9 cellular contexts compared by ENCODE assay signal in the genomic region with DNA sequence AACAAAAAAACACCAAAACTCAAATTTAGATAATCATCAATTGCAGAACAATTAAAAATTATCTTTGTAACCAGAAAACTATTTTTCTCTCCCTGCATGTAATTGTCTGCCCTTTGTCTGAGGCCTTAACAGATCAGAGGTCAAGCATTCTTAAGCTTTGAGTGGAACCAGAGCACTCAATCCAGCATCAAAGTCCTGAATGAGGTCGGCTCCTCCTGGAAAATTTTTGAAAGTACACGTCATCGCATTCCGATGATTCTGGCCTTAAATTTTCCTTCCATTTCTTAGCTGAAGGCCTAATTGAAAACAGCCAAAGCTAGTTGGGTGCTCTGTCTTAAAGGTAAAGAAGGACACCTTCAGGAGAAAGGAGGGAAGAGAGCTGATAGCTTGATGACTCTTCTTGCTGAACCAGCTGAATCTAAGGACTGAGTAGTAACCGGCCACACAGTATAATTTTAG.
A peak's percentile ranks its signal among the peaks of the same experiment; 100 is the strongest.
DNase-seq lines count a peak whose midpoint lies in the region; ATAC-seq, FAIRE-seq and TF ChIP-seq lines count a peak whose summit lies in the region.
"Had no signal": no experiment of that assay in that cellular context is flagged by ENCODE, and none has a peak within 500 bp of the region (broad histone marks: within the 10 kb centered on the region; RNA-seq: fewer than 3 reads in every experiment).

No MANE protein-coding gene starts in this region.

- peaks cover 2% of the 10 kb centered on the region; the same call in 1 of the 2 replicates for H3K23me2 ChIP-seq in H1 (ENCODE audit: low read depth, low read length)

- TF ChIP-seq POLR2A in H1 (IDR thresholded peaks at IDR 0.05; ENCODE audit: control extremely low read depth in 1 of 2, low read depth in 2 of 2, low read length in 2 of 2), result no peak

- H3K27ac ChIP-seq in MM.1S (ENCODE audit: low read length), result no peak overlapping the region
- H3K27ac ChIP-seq in H1 (ENCODE audit: low read depth, low read length), result peak overlapping the region; percentile 52

- H4K20me1 ChIP-seq in MM.1S (ENCODE audit: insufficient read depth, low read length), result no peaks in the 10 kb centered on the region
- no peaks in the 10 kb centered on the region for H4K20me1 ChIP-seq in H1 (replicated peaks in 1 of 2; ENCODE audit: control insufficient read depth in 1 of 2, insufficient read depth in 2 of 2, low read length in 2 of 2)

- no peak overlapping the region for H4K8ac ChIP-seq in H1 (ENCODE audit: extremely low read depth, insufficient read depth, low read length)

- H3K4me2 ChIP-seq in MM.1S (ENCODE audit: low read depth, low read length), result no peak overlapping the region
- H3K4me2 ChIP-seq in H1 (ENCODE audit: insufficient read depth in 1 of 2, low read depth in 2 of 2, low read length in 2 of 2), result no peak overlapping the region

- ATAC-seq in activated CD8-positive, alpha-beta T cell treated with anti-CD3 and anti-CD28 coated beads, Interleukin-2, amount 10 ng/mL, durations not matched to agents 7 days and 5 days, result no peak
- ATAC-seq in GM19351 (IDR thresholded peaks at IDR 0.05; ENCODE audit: unreplicated experiment), result no peak

- H3K27me3 ChIP-seq in MM.1S (replicated peaks; ENCODE audit: insufficient read depth, low read length), result no peaks in the 10 kb centered on the region
- no peaks in the 10 kb centered on the region for H3K27me3 ChIP-seq in H1 (replicated peaks in 1 of 4; ENCODE audit: control insufficient read depth in 3 of 4, extremely low read depth in 1 of 4, insufficient read depth in 3 of 4, low read length in 3 of 4)

- H3K79me2 ChIP-seq in MM.1S (ENCODE audit: low read length), result no peaks in the 10 kb centered on the region
- H3K79me2 ChIP-seq in H1 (ENCODE audit: control insufficient read depth in 1 of 2, insufficient read depth in 2 of 2, low read length in 2 of 2), result no peaks in the 10 kb centered on the region

- H2BK120ac ChIP-seq in H1 (replicated peaks; ENCODE audit: low read depth, low read length), result no peak overlapping the region

- H2BK20ac ChIP-seq in H1 (ENCODE audit: low read length), result 0 out of 2 replicates have a peak overlapping the region, but pooled peaks have one; percentile 94

- H2AFZ ChIP-seq in MM.1S (ENCODE audit: low read length) (no peak overlapping the region), H1 (ENCODE audit: low read length) (no peak overlapping the region)

- TF ChIP-seq CTCF in AG10803 (conservative IDR thresholded peaks at IDR 0.05; ENCODE audit: low read length), result peak; percentile 57
- 0 out of 2 replicates have a peak, but pooled peaks have one; percentile 16 for TF ChIP-seq CTCF in MM.1S (IDR thresholded peaks at IDR 0.05; ENCODE audit: low read length)
- TF ChIP-seq CTCF in H1 (IDR thresholded peaks at IDR 0.05; ENCODE audit: control extremely low read depth in 1 of 3, insufficient read depth in 1 of 3, low read depth in 1 of 3, low read length in 3 of 3), result peak in 2 of 3 experiments; percentile 48 to 57; a peak in 2 of 4 replicates
- TF ChIP-seq CTCF in mesothelial cell of epicardium (IDR thresholded peaks at IDR 0.05; ENCODE audit: unreplicated experiment), result no peak

- H4K5ac ChIP-seq in H1 (ENCODE audit: insufficient read length, low read depth, low read length), result no peak overlapping the region

- no peak overlapping the region for H3K23ac ChIP-seq in H1 (ENCODE audit: insufficient read length)

- H3K4me3 Mint-ChIP-seq in mesothelial cell of epicardium, result no peak overlapping the region
- no peak overlapping the region for H3K4me3 Mint-ChIP-seq in activated CD8-positive, alpha-beta T cell treated with anti-CD3 and anti-CD28 coated beads, Interleukin-2, amount 10 ng/mL, durations not matched to agents 7 days and 5 days

- no peaks in the 10 kb centered on the region for H3K79me1 ChIP-seq in H1 (ENCODE audit: low read depth, low read length)

- H3K14ac ChIP-seq in H1 (ENCODE audit: insufficient read length), result no peak overlapping the region

- H4K91ac ChIP-seq in H1 (replicated peaks; ENCODE audit: insufficient read length, low read length), result no peak overlapping the region

- no peak overlapping the region for H3K56ac ChIP-seq in H1 (replicated peaks; ENCODE audit: insufficient read length, low read depth, low read length)

- peak overlapping the region; percentile 87 for H2BK5ac ChIP-seq in H1 (ENCODE audit: low read depth, low read length)

- no peak overlapping the region for H2BK15ac ChIP-seq in H1 (ENCODE audit: low read length)

- no peaks in the 10 kb centered on the region for H3K36me3 Mint-ChIP-seq in mesothelial cell of epicardium
- no peaks in the 10 kb centered on the region for H3K36me3 Mint-ChIP-seq in activated CD8-positive, alpha-beta T cell treated with anti-CD3 and anti-CD28 coated beads, Interleukin-2, amount 10 ng/mL, durations not matched to agents 7 days and 5 days (ENCODE audit: low read depth)

- H3K4me1 ChIP-seq in MM.1S (ENCODE audit: low read length), result no peaks in the 10 kb centered on the region
- peaks cover 6 to 23% (median 11%) of the 10 kb centered on the region in 4 experiments for H3K4me1 ChIP-seq in H1 (replicated peaks in 1 of 4; ENCODE audit: control insufficient read depth in 3 of 4, insufficient read depth in 4 of 4, low read length in 3 of 4)

- H3K9me3 Mint-ChIP-seq in mesothelial cell of epicardium, result no peaks in the 10 kb centered on the region
- H3K9me3 Mint-ChIP-seq in activated CD8-positive, alpha-beta T cell treated with anti-CD3 and anti-CD28 coated beads, Interleukin-2, amount 10 ng/mL, durations not matched to agents 7 days and 5 days (ENCODE audit: insufficient read depth), result peaks cover 3% of the 10 kb centered on the region

- WGBS in H1 (ENCODE audit: extremely low coverage in 1 of 2, insufficient coverage in 1 of 2, insufficient read length in 1 of 2, insufficient replicate concordance in 2 of 2, low coverage in 1 of 2, low lambda C conversion rate in 2 of 2, missing lambda C conversion rate in 1 of 2), 2 experiments, result 30% methylated on average over 5 of the region's 5 CpGs; no CpG with 5 or more reads in 1 of the 2 experiments

- no peak overlapping the region for H3K18ac ChIP-seq in H1 (ENCODE audit: extremely low read depth, low read length)

- no peaks in the 10 kb centered on the region for H3K27me3 Mint-ChIP-seq in mesothelial cell of epicardium (ENCODE audit: low read depth)
- peaks cover 2% of the 10 kb centered on the region for H3K27me3 Mint-ChIP-seq in activated CD8-positive, alpha-beta T cell treated with anti-CD3 and anti-CD28 coated beads, Interleukin-2, amount 10 ng/mL, durations not matched to agents 7 days and 5 days (ENCODE audit: low read depth)

- H3K36me3 ChIP-seq in MM.1S (replicated peaks; ENCODE audit: insufficient read depth, low read length) (no peaks in the 10 kb centered on the region), H1 (ENCODE audit: control insufficient read depth in 2 of 4, insufficient read depth in 4 of 4, low read length in 3 of 4) (no peaks in the 10 kb centered on the region)

- H2BK12ac ChIP-seq in H1 (ENCODE audit: low read depth, low read length), result peak overlapping the region; percentile 94; the same call in 1 of the 2 replicates

- CTCF ChIA-PET in H1 (lab: Charles Lee; ENCODE audit: partially characterized antibody), result interaction anchor here (0.7 to 4.3 kb wide), 21 partner anchors 19 to 631 kb away, joined by 3 to 20 read pairs (median 4); no protein-coding TSS in a partner anchor
- CTCF ChIA-PET in activated CD8-positive, alpha-beta T cell treated with anti-CD3 and anti-CD28 coated beads, Interleukin-2, amount 10 ng/mL, durations not matched to agents 7 days and 5 days (lab: Charles Lee), result interaction anchor here (0.7 kb wide), 1 partner anchor 325 kb away, joined by 3 read pairs; no protein-coding TSS in a partner anchor

- 0 out of 2 replicates have a peak overlapping the region, but pooled peaks have one; percentile 43 for H2AK5ac ChIP-seq in H1 (ENCODE audit: low read depth, low read length)

- H3K9me2 ChIP-seq in MM.1S (replicated peaks; ENCODE audit: insufficient read depth, low read length), result no peaks in the 10 kb centered on the region

- H3K4me3 ChIP-seq in AG10803 (ENCODE audit: low read length), result no peak overlapping the region
- no peak overlapping the region for H3K4me3 ChIP-seq in MM.1S (ENCODE audit: low read length)
- H3K4me3 ChIP-seq in H1 (ENCODE audit: extremely low read depth in 1 of 4, insufficient read depth in 2 of 4, low read depth in 3 of 4, low read length in 4 of 4), result no peak overlapping the region
- H3K4me3 ChIP-seq: mucosa of descending colon had no signal

- TF ChIP-seq RAD21 in H1 (IDR thresholded peaks at IDR 0.05 in 1 of 2, conservative IDR thresholded peaks at IDR 0.05 in 1 of 2; ENCODE audit: low read depth in 2 of 2, low read length in 2 of 2), result peak; percentile 84 to 89

- peak in 1 of 2 experiments; percentile 25; a peak in 1 of 3 replicates for TF ChIP-seq EP300 in H1 (IDR thresholded peaks at IDR 0.05; ENCODE audit: borderline replicate concordance in 1 of 2, low read depth in 2 of 2, low read length in 2 of 2)

- H3K9me3 ChIP-seq in MM.1S (replicated peaks; ENCODE audit: insufficient read depth, low read length) (no peaks in the 10 kb centered on the region), H1 (ENCODE audit: insufficient read depth in 2 of 2, low read depth in 1 of 2, low read length in 1 of 2) (peaks cover 0 to 2% of the 10 kb centered on the region in 2 experiments; a peak in 1 of 4 replicates)
- H3K9me3 ChIP-seq: mucosa of descending colon had no signal

- FAIRE-seq in H1 (lab: Jason Lieb, UNC), result peak; percentile 81

- peak; percentile 95 for DNase-seq in AG10803 (ENCODE audit: low read depth)
- no peak for DNase-seq in MM.1S
- peak in 1 of 2 experiments; percentile 80 for DNase-seq in H1 (ENCODE audit: low read depth in 1 of 2, low spot score in 2 of 2)
- DNase-seq in mesothelial cell of epicardium (ENCODE audit: low spot score in 2 of 2, unreplicated experiment in 2 of 2), result no peak
- DNase-seq in SKM-1 (lab: John Stamatoyannopoulos, UW; ENCODE audit: unreplicated experiment), result no peak
- no peak for DNase-seq in NCI-H2227 treated with DMSO at 0.1 percent for 48 hours (lab: John Stamatoyannopoulos, UW)
- DNase-seq in activated CD8-positive, alpha-beta T cell treated with anti-CD3 and anti-CD28 coated beads, Interleukin-2, amount 10 ng/mL, durations not matched to agents 7 days and 5 days, result no peak

- no peak overlapping the region for H3K4ac ChIP-seq in H1 (replicated peaks; ENCODE audit: insufficient read length, low read depth, low read length)

- POLR2A ChIA-PET in H1 (lab: Charles Lee; ENCODE audit: partially characterized antibody), result interaction anchor here (0.7 kb wide), 1 partner anchor 441 kb away, joined by 3 read pairs; no protein-coding TSS in a partner anchor
- POLR2A ChIA-PET in activated CD8-positive, alpha-beta T cell treated with anti-CD3 and anti-CD28 coated beads, Interleukin-2, amount 10 ng/mL, durations not matched to agents 7 days and 5 days (lab: Charles Lee), result no interaction called here

- H3K27ac Mint-ChIP-seq in mesothelial cell of epicardium, result peak overlapping the region; percentile 96
- H3K27ac Mint-ChIP-seq in activated CD8-positive, alpha-beta T cell treated with anti-CD3 and anti-CD28 coated beads, Interleukin-2, amount 10 ng/mL, durations not matched to agents 7 days and 5 days, result no peak overlapping the region

- no peak overlapping the region for H3K9ac ChIP-seq in MM.1S (ENCODE audit: low read length)
- 0 out of 7 replicates have a peak overlapping the region, but pooled peaks of 1 of the 4 experiments have one; percentile 17 for H3K9ac ChIP-seq in H1 (replicated peaks in 1 of 4; ENCODE audit: extremely low read depth in 1 of 4, low read depth in 3 of 4, low read length in 3 of 4)

- H3F3A ChIP-seq in MM.1S (ENCODE audit: insufficient read depth, low read length), result no peaks in the 10 kb centered on the region

- H3K4me1 Mint-ChIP-seq in mesothelial cell of epicardium, result peaks cover 48% of the 10 kb centered on the region
- H3K4me1 Mint-ChIP-seq in activated CD8-positive, alpha-beta T cell treated with anti-CD3 and anti-CD28 coated beads, Interleukin-2, amount 10 ng/mL, durations not matched to agents 7 days and 5 days (ENCODE audit: low read depth), result no peaks in the 10 kb centered on the region
